Comparison of ENCODE assay signal across 8 cellular contexts in the genomic region with DNA sequence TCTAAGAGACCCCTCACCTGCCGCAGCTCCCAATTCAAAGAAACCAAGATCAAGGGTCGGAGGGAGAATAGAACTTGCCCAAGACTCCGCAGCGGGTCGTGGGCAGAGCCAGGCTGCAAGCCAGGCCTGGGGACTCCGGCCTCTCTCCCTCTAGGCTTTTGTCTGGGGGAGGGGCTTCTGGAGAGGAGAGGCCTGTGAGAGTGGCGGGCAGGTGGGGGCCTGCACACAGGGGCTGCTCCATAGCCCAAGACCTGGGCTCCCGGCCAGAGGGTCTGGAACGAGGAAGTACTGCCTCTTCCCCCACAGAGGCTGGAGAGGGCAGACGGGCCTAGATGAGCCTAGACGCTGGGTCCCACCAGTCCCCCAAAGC. TPM values are rescaled to one million over a fixed set of nuclear protein-coding genes. Genes with fewer than 3 reads are reported as not detected.
DNase-seq lines count a peak whose midpoint lies in the region; ATAC-seq and TF ChIP-seq lines count a peak whose summit lies in the region.

No MANE protein-coding gene starts in this region.

- peak in 1 of 2 donors; percentile 1 for ATAC-seq in natural killer cell treated with Interleukin-12 subunit alpha and Interleukin-12 subunit beta and Interleukin-15 and Interleukin-18, amount 100 ng/mL, for 72 hours
- ATAC-seq in GM19351 (IDR thresholded peaks at IDR 0.05; ENCODE audit: unreplicated experiment) (no peak), HG03432 (IDR thresholded peaks at IDR 0.05; ENCODE audit: unreplicated experiment) (no peak), GM21529 (IDR thresholded peaks at IDR 0.05; ENCODE audit: unreplicated experiment) (no peak)

- peaks cover 0 to 1% (median 0%) of the 10 kb centered on the region in 3 donors for H3K27me3 Mint-ChIP-seq in CD14-positive monocyte (ENCODE audit: low read depth in 3 of 3)
- H3K27me3 Mint-ChIP-seq in dendritic cell treated with granulocyte-macrophage colony-stimulating factor and Interleukin-4, amounts not matched to agents 40 ng/mL and 50 ng/mL, for 4 days, result no peaks in the 10 kb centered on the region
- no peaks in the 10 kb centered on the region for H3K27me3 Mint-ChIP-seq in natural killer cell treated with Interleukin-12 subunit alpha and Interleukin-12 subunit beta and Interleukin-15 and Interleukin-18, amount 100 ng/mL, for 72 hours

- peak overlapping the region; percentile 86 to 97 (median 90) for H3K27ac Mint-ChIP-seq in CD14-positive monocyte
- peak overlapping the region; percentile 95 for H3K27ac Mint-ChIP-seq in dendritic cell treated with granulocyte-macrophage colony-stimulating factor and Interleukin-4, amounts not matched to agents 40 ng/mL and 50 ng/mL, for 4 days
- peak overlapping the region; percentile 100 for H3K27ac Mint-ChIP-seq in natural killer cell treated with Interleukin-12 subunit alpha and Interleukin-12 subunit beta and Interleukin-15 and Interleukin-18, amount 100 ng/mL, for 72 hours

- H3K4me3 Mint-ChIP-seq in CD14-positive monocyte, result peak overlapping the region; percentile 62 to 65
- H3K4me3 Mint-ChIP-seq in dendritic cell treated with granulocyte-macrophage colony-stimulating factor and Interleukin-4, amounts not matched to agents 40 ng/mL and 50 ng/mL, for 4 days, result peak overlapping the region; percentile 46
- peak overlapping the region; percentile 97 for H3K4me3 Mint-ChIP-seq in natural killer cell treated with Interleukin-12 subunit alpha and Interleukin-12 subunit beta and Interleukin-15 and Interleukin-18, amount 100 ng/mL, for 72 hours

- no peak for TF ChIP-seq CTCF in CD14-positive monocyte (IDR thresholded peaks at IDR 0.05)

- intact Hi-C loops in CD14-positive monocyte (cut with micrococcal nuclease), result no loop called here
- intact Hi-C loops in dendritic cell treated with granulocyte-macrophage colony-stimulating factor and Interleukin-4, amounts not matched to agents 40 ng/mL and 50 ng/mL, for 4 days (cut with micrococcal nuclease), result no loop called here

- peaks cover under 1 to 5% of the 10 kb centered on the region in 2 donors for H3K36me3 Mint-ChIP-seq in CD14-positive monocyte
- peaks cover 13% of the 10 kb centered on the region for H3K36me3 Mint-ChIP-seq in dendritic cell treated with granulocyte-macrophage colony-stimulating factor and Interleukin-4, amounts not matched to agents 40 ng/mL and 50 ng/mL, for 4 days (ENCODE audit: low read depth)
- H3K36me3 Mint-ChIP-seq in natural killer cell treated with Interleukin-12 subunit alpha and Interleukin-12 subunit beta and Interleukin-15 and Interleukin-18, amount 100 ng/mL, for 72 hours, result no peaks in the 10 kb centered on the region

- DNase-seq in CD14-positive monocyte (ENCODE audit: low spot score) (no peak), NCI-H1105 treated with DMSO at 0.1 percent for 48 hours (lab: John Stamatoyannopoulos, UW) (peak; percentile 72), NCI-H128 (lab: John Stamatoyannopoulos, UW; ENCODE audit: unreplicated experiment) (no peak)
- peak; percentile 59 for DNase-seq in natural killer cell treated with Interleukin-12 subunit alpha and Interleukin-12 subunit beta and Interleukin-15 and Interleukin-18, amount 100 ng/mL, for 72 hours (ENCODE audit: low spot score)

- peaks cover 48% of the 10 kb centered on the region for H3K4me1 Mint-ChIP-seq in CD14-positive monocyte
- peaks cover 55% of the 10 kb centered on the region for H3K4me1 Mint-ChIP-seq in dendritic cell treated with granulocyte-macrophage colony-stimulating factor and Interleukin-4, amounts not matched to agents 40 ng/mL and 50 ng/mL, for 4 days (ENCODE audit: low read depth)
- H3K4me1 Mint-ChIP-seq in natural killer cell treated with Interleukin-12 subunit alpha and Interleukin-12 subunit beta and Interleukin-15 and Interleukin-18, amount 100 ng/mL, for 72 hours (ENCODE audit: low read depth in 2 of 2), result peaks cover 34 to 46% of the 10 kb centered on the region in 2 donors

- H3K9me3 Mint-ChIP-seq in CD14-positive monocyte, result no peaks in the 10 kb centered on the region
- H3K9me3 Mint-ChIP-seq in dendritic cell treated with granulocyte-macrophage colony-stimulating factor and Interleukin-4, amounts not matched to agents 40 ng/mL and 50 ng/mL, for 4 days, result no peaks in the 10 kb centered on the region
- H3K9me3 Mint-ChIP-seq in natural killer cell treated with Interleukin-12 subunit alpha and Interleukin-12 subunit beta and Interleukin-15 and Interleukin-18, amount 100 ng/mL, for 72 hours, result no peaks in the 10 kb centered on the region

RNA-seq across cellular contexts. Expression of gene ST6GALNAC6, which starts 5.1 kb away (rescaled TPM):
- polyA plus RNA-seq in CD14-positive monocyte, result 10 to 100 TPM in 1 of 2 donors, 1 to 10 TPM in 1; 8.2 to 12.0 TPM
- 10 to 100 TPM; 53.4 to 67.2 TPM for total RNA-seq in natural killer cell treated with Interleukin-12 subunit alpha and Interleukin-12 subunit beta and Interleukin-15 and Interleukin-18, amount 100 ng/mL, for 72 hours

RNA-seq across cellular contexts. Expression of gene ST6GALNAC4, which starts 12.3 kb away (rescaled TPM):
- polyA plus RNA-seq in CD14-positive monocyte, result 10 to 100 TPM in 1 of 2 donors, 1 to 10 TPM in 1; 8.9 to 10.3 TPM
- 10 to 100 TPM; 17.5 to 44.5 TPM for total RNA-seq in natural killer cell treated with Interleukin-12 subunit alpha and Interleukin-12 subunit beta and Interleukin-15 and Interleukin-18, amount 100 ng/mL, for 72 hours

RNA-seq across cellular contexts. Expression of gene PIP5KL1, which starts 26.1 kb away (rescaled TPM):
- under 1 TPM; 0.31 to 0.57 TPM for polyA plus RNA-seq in CD14-positive monocyte
- total RNA-seq in natural killer cell treated with Interleukin-12 subunit alpha and Interleukin-12 subunit beta and Interleukin-15 and Interleukin-18, amount 100 ng/mL, for 72 hours, result 1 to 10 TPM; 2.7 to 3.7 TPM

RNA-seq across cellular contexts. Expression of gene AK1, which starts 27.0 kb away (rescaled TPM):
- polyA plus RNA-seq in CD14-positive monocyte, result not detected
- total RNA-seq in natural killer cell treated with Interleukin-12 subunit alpha and Interleukin-12 subunit beta and Interleukin-15 and Interleukin-18, amount 100 ng/mL, for 72 hours, result 10 to 100 TPM; 11.5 to 13.0 TPM

RNA-seq across cellular contexts. Expression of gene DPM2, which starts 33.2 kb away (rescaled TPM):
- 10 to 100 TPM; 25.4 to 28.7 TPM for polyA plus RNA-seq in CD14-positive monocyte
- 10 to 100 TPM; 47.9 to 74.4 TPM for total RNA-seq in natural killer cell treated with Interleukin-12 subunit alpha and Interleukin-12 subunit beta and Interleukin-15 and Interleukin-18, amount 100 ng/mL, for 72 hours

Comparison
In these comparisons a context has a peak if more than half of its experiments do, and no peak if none do; other contexts are left out.
1. DNase-seq: peak in NCI-H1105 treated with DMSO at 0.1 percent for 48 hours (single experiment) and natural killer cell treated with Interleukin-12 subunit alpha and Interleukin-12 subunit beta and Interleukin-15 and Interleukin-18, amount 100 ng/mL, for 72 hours (single experiment); none in CD14-positive monocyte (single experiment) and NCI-H128 (single experiment).
2. H3K4me3 Mint-ChIP-seq: peak in every context shown above with its lines; median percentile 97 in natural killer cell treated with Interleukin-12 subunit alpha and Interleukin-12 subunit beta and Interleukin-15 and Interleukin-18, amount 100 ng/mL, for 72 hours; 64 in CD14-positive monocyte; 46 in dendritic cell treated with granulocyte-macrophage colony-stimulating factor and Interleukin-4, amounts not matched to agents 40 ng/mL and 50 ng/mL, for 4 days.
3. Peak in every context shown above with its lines, with median percentiles within 50 percentile points of each other: H3K27ac Mint-ChIP-seq.